1 cellular context compared by ENCODE assay signal in genomic region chr18:62365420-62365819, GRCh38.
TF ChIP-seq lines count a peak whose summit lies in the region.

No MANE protein-coding gene starts in this region.

TF ChIP-seq in GM12878, 131 proteins besides CTCF, POLR2A, EP300 and RAD21 (continued from another document):
- peak; percentile 24; the same call in 1 of the 2 replicates for TF ChIP-seq SPI1 (IDR thresholded peaks at IDR 0.05; ENCODE audit: borderline replicate concordance, insufficient read depth, low read depth, low read length)
- TF ChIP-seq RCOR1 (conservative IDR thresholded peaks at IDR 0.05; ENCODE audit: low read depth, low read length) = no peak
- no peak for TF ChIP-seq TAF1 (IDR thresholded peaks at IDR 0.05; ENCODE audit: borderline replicate concordance, low read depth, low read length)
- no peak for TF ChIP-seq RUNX3 (IDR thresholded peaks at IDR 0.05; ENCODE audit: low read length)
